Comparison of ENCODE assay signal across 2 cellular contexts in genomic region chr10:99539820-99540219, GRCh38.
TF ChIP-seq lines count a peak whose summit lies in the region.

No MANE protein-coding gene starts in this region.

TF ChIP-seq in HepG2, 621 proteins besides CTCF, POLR2A, EP300 and RAD21:
- TF ChIP-seq EZH2 (conservative IDR thresholded peaks at IDR 0.05; ENCODE audit: low read depth, low read length) (0 out of 2 replicates have a peak, but pooled peaks have one; percentile 30), ZNF629 (CRISPR knock-in tag; conservative IDR thresholded peaks at IDR 0.05) (peak; percentile 57; the same call in 1 of the 2 replicates), CHCHD3 (CRISPR knock-in tag; IDR thresholded peaks at IDR 0.05) (no peak), ZNF652 (CRISPR knock-in tag; IDR thresholded peaks at IDR 0.05; ENCODE audit: borderline replicate concordance, low read depth) (no peak)
TF ChIP-seq in HepG2: peak in this region for 2.

TF ChIP-seq in H1, 55 proteins besides CTCF, POLR2A, EP300 and RAD21:
- TF ChIP-seq KDM1A (IDR thresholded peaks at IDR 0.05; ENCODE audit: borderline replicate concordance, low read length) (peak; percentile 74; the same call in 1 of the 2 replicates), KDM5A (IDR thresholded peaks at IDR 0.05; ENCODE audit: low read length) (no peak), NANOG (IDR thresholded peaks at IDR 0.05; ENCODE audit: insufficient read depth, low read depth, low read length, poor library complexity, severe bottlenecking) (no peak)
